1 cellular context compared by ENCODE assay signal in genomic region chr19:44499559-44499958, GRCh38.
TF ChIP-seq lines count a peak whose summit lies in the region.

No MANE protein-coding gene starts in this region.

TF ChIP-seq in GM12878, 131 proteins besides CTCF, POLR2A, EP300 and RAD21:
- peak; percentile 34; the same call in 1 of the 2 replicates for TF ChIP-seq RUNX3 (IDR thresholded peaks at IDR 0.05; ENCODE audit: low read length)
- TF ChIP-seq, protein P1, sequence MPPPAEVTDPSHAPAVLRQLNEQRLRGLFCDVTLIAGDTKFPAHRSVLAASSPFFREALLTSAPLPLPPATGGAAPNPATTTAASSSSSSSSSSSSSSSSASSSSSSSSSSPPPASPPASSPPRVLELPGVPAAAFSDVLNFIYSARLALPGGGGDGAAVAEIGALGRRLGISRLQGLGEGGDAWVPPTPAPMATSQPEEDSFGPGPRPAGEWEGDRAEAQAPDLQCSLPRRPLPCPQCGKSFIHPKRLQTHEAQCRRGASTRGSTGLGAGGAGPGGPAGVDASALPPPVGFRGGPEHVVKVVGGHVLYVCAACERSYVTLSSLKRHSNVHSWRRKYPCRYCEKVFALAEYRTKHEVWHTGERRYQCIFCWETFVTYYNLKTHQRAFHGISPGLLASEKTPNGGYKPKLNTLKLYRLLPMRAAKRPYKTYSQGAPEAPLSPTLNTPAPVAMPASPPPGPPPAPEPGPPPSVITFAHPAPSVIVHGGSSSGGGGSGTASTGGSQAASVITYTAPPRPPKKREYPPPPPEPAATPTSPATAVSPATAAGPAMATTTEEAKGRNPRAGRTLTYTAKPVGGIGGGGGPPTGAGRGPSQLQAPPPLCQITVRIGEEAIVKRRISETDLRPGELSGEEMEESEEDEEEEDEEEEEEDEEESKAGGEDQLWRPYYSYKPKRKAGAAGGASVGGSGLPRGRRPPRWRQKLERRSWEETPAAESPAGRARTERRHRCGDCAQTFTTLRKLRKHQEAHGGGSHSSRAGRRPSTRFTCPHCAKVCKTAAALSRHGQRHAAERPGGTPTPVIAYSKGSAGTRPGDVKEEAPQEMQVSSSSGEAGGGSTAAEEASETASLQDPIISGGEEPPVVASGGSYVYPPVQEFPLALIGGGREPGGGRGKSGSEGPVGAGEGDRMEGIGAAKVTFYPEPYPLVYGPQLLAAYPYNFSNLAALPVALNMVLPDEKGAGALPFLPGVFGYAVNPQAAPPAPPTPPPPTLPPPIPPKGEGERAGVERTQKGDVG (CRISPR knock-in tag; IDR thresholded peaks at IDR 0.05), result no peak
